In genomic region chr16:4624827-4625616, GRCh38 we compare ENCODE assay signal across 8 cellular contexts. TPM values are rescaled to one million over a fixed set of nuclear protein-coding genes. Genes with fewer than 3 reads are reported as not detected.
A peak's percentile ranks its signal among the peaks of the same experiment; 100 is the strongest.
DNase-seq lines count a peak whose midpoint lies in the region; ATAC-seq, FAIRE-seq and TF ChIP-seq lines count a peak whose summit lies in the region.

No MANE protein-coding gene starts in this region.

- POLR2A ChIA-PET in A549 (lab: Yijun Ruan, JAX) (interaction anchor here (0.6 to 1.1 kb wide), 3 partner anchors 9 to 246 kb away, joined by 5 to 14 read pairs (median 5); no protein-coding TSS in a partner anchor), RWPE1 (lab: Yijun Ruan, JAX; ENCODE audit: low non-redundant PET) (no interaction called here)

- no peaks in the 10 kb centered on the region for H3K36me3 ChIP-seq in upper lobe of right lung

- peak overlapping the region; percentile 98 for H3K4me3 Mint-ChIP-seq in activated naive CD4-positive, alpha-beta T cell treated with anti-CD3 and anti-CD28 coated beads, Interleukin-2, amount 10 ng/mL, durations not matched to agents 7 days and 5 days

- FAIRE-seq in A549 (lab: Jason Lieb, UNC), result no peak

- no peak for TF ChIP-seq EP300 in A549 (IDR thresholded peaks at IDR 0.05)

- CTCF ChIA-PET in A549 (lab: Yijun Ruan, JAX) (interaction anchor here (0.7 to 3.1 kb wide), 34 partner anchors 9 to 323 kb away, joined by 3 to 35 read pairs (median 4); partner anchors contain the start of gene NUDT16L1), RWPE1 (lab: Yijun Ruan, JAX) (interaction anchor here (0.6 to 1.2 kb wide), 12 partner anchors 8 to 199 kb away, joined by 3 to 10 read pairs (median 4); partner anchors contain the start of gene UBALD1)
- CTCF ChIA-PET in activated naive CD4-positive, alpha-beta T cell treated with anti-CD3 and anti-CD28 coated beads, Interleukin-2, amount 10 ng/mL, durations not matched to agents 7 days and 5 days (lab: Charles Lee), result interaction anchor here (0.6 to 2.9 kb wide), 19 partner anchors 8 to 331 kb away, joined by 3 to 13 read pairs (median 4); partner anchors contain the start of genes HMOX2 and UBALD1

- DNase-seq in A549 (ENCODE audit: low read depth in 1 of 2, low spot score in 1 of 2) (no peak), RWPE1 (ENCODE audit: low spot score) (peak; percentile 66), Right ventricle myocardium superior (peak; percentile 79), pons (ENCODE audit: low spot score) (peak; percentile 57), upper lobe of right lung (peak; percentile 89)
- DNase-seq in activated naive CD4-positive, alpha-beta T cell treated with anti-CD3 and anti-CD28 coated beads, Interleukin-2, amount 10 ng/mL, durations not matched to agents 7 days and 5 days, result peak; percentile 81

- H3K27ac Mint-ChIP-seq in activated naive CD4-positive, alpha-beta T cell treated with anti-CD3 and anti-CD28 coated beads, Interleukin-2, amount 10 ng/mL, durations not matched to agents 7 days and 5 days, result peak overlapping the region; percentile 96

- peak; percentile 98 for TF ChIP-seq POLR2A in A549 (IDR thresholded peaks at IDR 0.05; ENCODE audit: low read length)

- H3K9me3 ChIP-seq in A549 (no peaks in the 10 kb centered on the region), upper lobe of right lung (no peaks in the 10 kb centered on the region)

- H3K4me1 ChIP-seq in A549, result peaks cover 11% of the 10 kb centered on the region
- peaks cover 19% of the 10 kb centered on the region for H3K4me1 ChIP-seq in upper lobe of right lung

- TF ChIP-seq RAD21 in A549 (conservative IDR thresholded peaks at IDR 0.05 in 1 of 2, IDR thresholded peaks at IDR 0.05 in 1 of 2), result no peak

- WGBS in A549 (ENCODE audit: missing lambda C conversion rate), result 1% methylated on average over 23 of the region's 82 CpGs

- no peaks in the 10 kb centered on the region for H3K27me3 Mint-ChIP-seq in activated naive CD4-positive, alpha-beta T cell treated with anti-CD3 and anti-CD28 coated beads, Interleukin-2, amount 10 ng/mL, durations not matched to agents 7 days and 5 days

- peak overlapping the region; percentile 94 to 97 for H3K27ac ChIP-seq in A549
- peak overlapping the region; percentile 83 for H3K27ac ChIP-seq in RWPE1
- H3K27ac ChIP-seq in upper lobe of right lung, result peak overlapping the region; percentile 96

- H3K36me3 Mint-ChIP-seq in activated naive CD4-positive, alpha-beta T cell treated with anti-CD3 and anti-CD28 coated beads, Interleukin-2, amount 10 ng/mL, durations not matched to agents 7 days and 5 days, result peaks cover 21% of the 10 kb centered on the region

- ATAC-seq in A549 (peak; percentile 41 to 68), GM18873 (IDR thresholded peaks at IDR 0.05; ENCODE audit: low FRiP score, unreplicated experiment) (peak; percentile 44), HG03097 (IDR thresholded peaks at IDR 0.05; ENCODE audit: low FRiP score, unreplicated experiment) (peak; percentile 40), Right ventricle myocardium superior (ENCODE audit: poor library complexity) (peak; percentile 42), upper lobe of right lung (peak; percentile 46)

- no peaks in the 10 kb centered on the region for H3K27me3 ChIP-seq in upper lobe of right lung

- H3K4me1 Mint-ChIP-seq in activated naive CD4-positive, alpha-beta T cell treated with anti-CD3 and anti-CD28 coated beads, Interleukin-2, amount 10 ng/mL, durations not matched to agents 7 days and 5 days, result peaks cover 41% of the 10 kb centered on the region

- TF ChIP-seq CTCF in A549 (IDR thresholded peaks at IDR 0.05) (no peak), RWPE1 (conservative IDR thresholded peaks at IDR 0.05; ENCODE audit: low read depth) (no peak), upper lobe of right lung (IDR thresholded peaks at IDR 0.05) (no peak)

- peak overlapping the region; percentile 97 for H3K4me2 ChIP-seq in A549

- intact Hi-C loops in Right ventricle myocardium superior (cut with DNase I) (no loop called here), upper lobe of right lung (cut with DNase I) (no loop called here)

- no peaks in the 10 kb centered on the region for H3K9me3 Mint-ChIP-seq in activated naive CD4-positive, alpha-beta T cell treated with anti-CD3 and anti-CD28 coated beads, Interleukin-2, amount 10 ng/mL, durations not matched to agents 7 days and 5 days

- peak overlapping the region; percentile 94 for H3K4me3 ChIP-seq in A549
- peak overlapping the region; percentile 97 for H3K4me3 ChIP-seq in upper lobe of right lung

TF ChIP-seq in A549, 52 proteins besides CTCF, POLR2A, EP300 and RAD21:
- TF ChIP-seq PBX3 (IDR thresholded peaks at IDR 0.05) (0 out of 2 replicates have a peak, but pooled peaks have one; percentile 6), HMGXB4 (CRISPR knock-in tag; IDR thresholded peaks at IDR 0.05; ENCODE audit: borderline replicate concordance) (0 out of 2 replicates have a peak, but pooled peaks have one; percentile 45), JUN (IDR thresholded peaks at IDR 0.05) (peak; percentile 67 to 82; a peak in 4 of 5 replicates), BCL3 (IDR thresholded peaks at IDR 0.05) (peak; percentile 62; the same call in 1 of the 3 replicates), E2F6 (IDR thresholded peaks at IDR 0.05; ENCODE audit: borderline replicate concordance, low read depth) (no peak), RARB (CRISPR knock-in tag; IDR thresholded peaks at IDR 0.05) (no peak), PHF8 (IDR thresholded peaks at IDR 0.05; ENCODE audit: borderline replicate concordance, low read depth) (peak; percentile 99), MAX (IDR thresholded peaks at IDR 0.05) (no peak; the same call in 1 of the 2 replicates)

RNA-seq across cellular contexts. Expression of gene MGRN1, which starts 0.4 kb away (rescaled TPM):
- polyA plus RNA-seq in A549 (2011; rRNA removed) (4.3 and 8.2 TPM in 2 replicates), A549 (2017; fragmentation: RNase III; extraction: RNeasy Plus Mini Kit Qiagen cat#74134 plus additional on column Dnase treatment) (28.2 to 30.6 TPM (median 29.9 TPM) in 3 replicates)
- 13.8 and 18.5 TPM in 2 replicates for polyA plus RNA-seq in A549 (2012; cell fraction: cytosol; rRNA removed)
- polyA plus RNA-seq in A549 (2012; cell fraction: nucleus; rRNA removed), result 34.4 and 34.6 TPM in 2 replicates
- polyA minus RNA-seq in A549 (2011; rRNA and poly(A)+ RNA removed), result 10.7 and 16.5 TPM in 2 replicates
- total RNA-seq in Right ventricle myocardium superior (27.9 TPM), upper lobe of right lung (81.3 TPM)

RNA-seq across cellular contexts. Expression of gene UBALD1, which starts 10.3 kb away (rescaled TPM):
- polyA plus RNA-seq in A549 (2011; rRNA removed) (10.0 and 10.2 TPM in 2 replicates), A549 (2017; fragmentation: RNase III; extraction: RNeasy Plus Mini Kit Qiagen cat#74134 plus additional on column Dnase treatment) (33.2 to 36.6 TPM (median 34.1 TPM) in 3 replicates)
- polyA plus RNA-seq in A549 (2012; cell fraction: cytosol; rRNA removed), result 52.3 and 75.7 TPM in 2 replicates
- 126 and 212 TPM in 2 replicates for polyA plus RNA-seq in A549 (2012; cell fraction: nucleus; rRNA removed)
- polyA minus RNA-seq in A549 (2011; rRNA and poly(A)+ RNA removed), result 6.7 and 10.2 TPM in 2 replicates
- total RNA-seq in Right ventricle myocardium superior (27.5 TPM), upper lobe of right lung (35.5 TPM)

Comparison
In these comparisons a context has a peak if more than half of its experiments do, and no peak if none do; other contexts are left out.
1. DNase-seq: peak in RWPE1 (single experiment), activated naive CD4-positive, alpha-beta T cell treated with anti-CD3 and anti-CD28 coated beads, Interleukin-2, amount 10 ng/mL, durations not matched to agents 7 days and 5 days (single experiment), Right ventricle myocardium superior (single experiment), pons (single experiment) and upper lobe of right lung (single experiment); none in A549 (0 of 2).
2. Peak in every context shown above with its lines, with median percentiles within 50 percentile points of each other: ATAC-seq and H3K27ac ChIP-seq.